8 cellular contexts compared by ENCODE assay signal in genomic region chr3:188339410-188340295, GRCh38.
DNase-seq lines count a peak whose midpoint lies in the region; ATAC-seq and TF ChIP-seq lines count a peak whose summit lies in the region.

No MANE protein-coding gene starts in this region.

- ATAC-seq in HG03442 (IDR thresholded peaks at IDR 0.05; ENCODE audit: unreplicated experiment): peak; percentile 99

- CTCF ChIA-PET in activated naive CD4-positive, alpha-beta T cell treated with anti-CD3 and anti-CD28 coated beads, Interleukin-2, amount 10 ng/mL, durations not matched to agents 7 days and 5 days (lab: Charles Lee): no interaction called here

- H3K36me3 Mint-ChIP-seq in activated naive CD4-positive, alpha-beta T cell treated with anti-CD3 and anti-CD28 coated beads, Interleukin-2, amount 10 ng/mL, durations not matched to agents 7 days and 5 days: peaks cover 23% of the 10 kb centered on the region

- in situ Hi-C loops in brain microvascular endothelial cell (cut with HindIII; ENCODE audit: low pct_ligation_motif_present, low sequenced_read_pairs): no loop called here

- 73 to 84% (median 76%) methylated on average over 11 of the region's 11 CpGs for WGBS in stomach, 5 donors

- H3K27ac ChIP-seq in brain microvascular endothelial cell (no peak overlapping the region), stomach (peak overlapping the region in 1 of 5 donors; percentile 63)

- intact Hi-C loops in stomach (cut with DNase I; ENCODE audit: low total_unique reads): no loop called here

- H3K4me1 ChIP-seq in stomach: peaks cover 0 to 64% (median 34%) of the 10 kb centered on the region in 4 donors

- H3K4me3 ChIP-seq in brain microvascular endothelial cell (ENCODE audit: low read depth, low read length) (no peak overlapping the region), stomach (no peak overlapping the region)

- TF ChIP-seq CTCF in brain microvascular endothelial cell (IDR thresholded peaks at IDR 0.05; ENCODE audit: low read depth, low read length, missing control alignments) (no peak), stomach (IDR thresholded peaks at IDR 0.05) (no peak)

- H3K9me3 Mint-ChIP-seq in activated naive CD4-positive, alpha-beta T cell treated with anti-CD3 and anti-CD28 coated beads, Interleukin-2, amount 10 ng/mL, durations not matched to agents 7 days and 5 days: no peaks in the 10 kb centered on the region

- H3K4me3 Mint-ChIP-seq in activated naive CD4-positive, alpha-beta T cell treated with anti-CD3 and anti-CD28 coated beads, Interleukin-2, amount 10 ng/mL, durations not matched to agents 7 days and 5 days: peak overlapping the region; percentile 9

- no peaks in the 10 kb centered on the region for H3K27me3 ChIP-seq in brain microvascular endothelial cell (replicated peaks)
- H3K27me3 ChIP-seq in stomach: no peaks in the 10 kb centered on the region

- peaks cover 28% of the 10 kb centered on the region for H3K4me1 Mint-ChIP-seq in activated naive CD4-positive, alpha-beta T cell treated with anti-CD3 and anti-CD28 coated beads, Interleukin-2, amount 10 ng/mL, durations not matched to agents 7 days and 5 days

- DNase-seq in activated T-cell treated with anti-CD3 and anti-CD28 coated beads for 24 hours (ENCODE audit: low read depth) (peak; percentile 46), activated T-cell treated with anti-CD3 and anti-CD28 coated beads for 4 hours (no peak), NCI-H128 (lab: John Stamatoyannopoulos, UW; ENCODE audit: unreplicated experiment) (no peak), brain microvascular endothelial cell (no peak), stomach (no peak)
- peak; percentile 28 for DNase-seq in activated naive CD4-positive, alpha-beta T cell treated with anti-CD3 and anti-CD28 coated beads, Interleukin-2, amount 10 ng/mL, durations not matched to agents 7 days and 5 days
- peak; percentile 33 to 57 for DNase-seq in stimulated activated CD8-positive, alpha-beta memory T cell treated with anti-CD3 and anti-CD28 coated beads, Interleukin-7, amount 100 ng/mL, for 48 hours (ENCODE audit: extremely low read depth in 1 of 2, low read depth in 1 of 2)

- no peak for TF ChIP-seq POLR2A in stomach (IDR thresholded peaks at IDR 0.05)

- H3K36me3 ChIP-seq in brain microvascular endothelial cell (replicated peaks) (no peaks in the 10 kb centered on the region), stomach (no peaks in the 10 kb centered on the region)

- H3K27me3 Mint-ChIP-seq in activated naive CD4-positive, alpha-beta T cell treated with anti-CD3 and anti-CD28 coated beads, Interleukin-2, amount 10 ng/mL, durations not matched to agents 7 days and 5 days: no peaks in the 10 kb centered on the region

- H3K27ac Mint-ChIP-seq in activated naive CD4-positive, alpha-beta T cell treated with anti-CD3 and anti-CD28 coated beads, Interleukin-2, amount 10 ng/mL, durations not matched to agents 7 days and 5 days: peak overlapping the region; percentile 72

- no peak for TF ChIP-seq EP300 in stomach (IDR thresholded peaks at IDR 0.05)

- no peaks in the 10 kb centered on the region for H3K9me3 ChIP-seq in stomach

Comparison
In these comparisons a context has a peak if more than half of its experiments do, and no peak if none do; other contexts are left out.
1. DNase-seq: peak in activated T-cell treated with anti-CD3 and anti-CD28 coated beads for 24 hours (single experiment), activated naive CD4-positive, alpha-beta T cell treated with anti-CD3 and anti-CD28 coated beads, Interleukin-2, amount 10 ng/mL, durations not matched to agents 7 days and 5 days (single experiment) and stimulated activated CD8-positive, alpha-beta memory T cell treated with anti-CD3 and anti-CD28 coated beads, Interleukin-7, amount 100 ng/mL, for 48 hours (2 of 2); none in activated T-cell treated with anti-CD3 and anti-CD28 coated beads for 4 hours (single experiment), NCI-H128 (single experiment), brain microvascular endothelial cell (single experiment) and stomach (single experiment).